8 cellular contexts compared by ENCODE assay signal in the genomic region with DNA sequence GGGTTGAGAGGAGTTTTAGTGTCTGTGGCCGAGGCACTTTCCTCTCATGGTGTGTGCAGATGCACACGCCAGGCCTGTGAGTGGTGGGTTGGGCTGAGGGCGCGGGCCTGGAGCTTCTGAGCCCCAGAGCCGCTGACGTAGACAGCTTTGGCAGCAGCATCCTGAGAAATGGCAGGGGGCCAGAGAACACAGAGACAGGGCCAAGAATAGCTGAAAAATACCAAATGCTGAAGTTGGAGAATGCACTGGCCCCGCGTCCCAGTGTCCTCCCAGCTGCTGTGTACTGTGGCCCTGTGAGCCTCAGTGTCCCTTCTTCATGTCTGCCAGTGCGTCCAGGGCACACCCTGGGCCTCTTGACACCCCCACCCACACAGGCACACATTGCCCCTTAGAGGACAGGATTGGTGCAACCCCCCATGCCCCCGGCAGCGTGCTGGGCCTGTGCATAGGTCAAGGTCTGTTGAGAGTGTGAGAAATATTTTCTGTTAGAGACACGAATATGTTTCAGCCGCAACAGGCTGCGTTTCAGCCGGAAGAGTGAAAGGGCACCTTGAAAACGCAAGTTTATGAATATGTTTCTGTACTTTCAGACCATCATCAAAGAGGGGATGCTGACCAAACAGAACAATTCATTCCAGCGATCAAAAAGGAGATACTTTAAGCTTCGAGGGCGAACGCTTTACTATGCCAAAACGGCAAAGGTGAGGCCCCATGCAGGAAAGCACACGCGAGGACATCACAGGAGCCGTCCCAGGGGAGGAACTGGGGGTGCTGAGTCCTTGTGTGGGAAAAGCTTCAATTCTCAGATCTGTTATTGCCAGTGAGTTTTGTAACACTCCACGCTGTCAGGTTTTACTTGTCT. TPM values are rescaled to one million over a fixed set of nuclear protein-coding genes. Genes with fewer than 3 reads are reported as not detected.
DNase-seq lines count a peak whose midpoint lies in the region; ATAC-seq, FAIRE-seq and TF ChIP-seq lines count a peak whose summit lies in the region.

No MANE protein-coding gene starts in this region.

- no peak overlapping the region for H3K27ac Mint-ChIP-seq in activated T-cell treated with anti-CD3 and anti-CD28 coated beads, Interleukin-2, amount 50 U/mL, for 72 hours

- H3K9me3 ChIP-seq in SJCRH30 (replicated peaks): no peaks in the 10 kb centered on the region

- no peaks in the 10 kb centered on the region for H3K9me3 Mint-ChIP-seq in activated T-cell treated with anti-CD3 and anti-CD28 coated beads, Interleukin-2, amount 50 U/mL, for 72 hours

- peak; percentile 91 to 93 for DNase-seq in SJCRH30
- DNase-seq in frontal cortex (ENCODE audit: low spot score in 2 of 2): peak; percentile 67 to 82
- peak; percentile 88 for DNase-seq in pons (ENCODE audit: low spot score)
- no peak for DNase-seq in DMS153 treated with DMSO at 0.1 percent for 48 hours (lab: John Stamatoyannopoulos, UW; ENCODE audit: unreplicated experiment)
- DNase-seq in activated T-cell treated with anti-CD3 and anti-CD28 coated beads, Interleukin-2, amount 50 U/mL, for 72 hours: no peak
- DNase-seq in retina: no peak

- no peaks in the 10 kb centered on the region for H3K27me3 ChIP-seq in SJCRH30

- ATAC-seq in activated T-cell treated with anti-CD3 and anti-CD28 coated beads, Interleukin-2, amount 50 U/mL, for 72 hours (replicated peaks in 1 of 2): no peak
- no peak for ATAC-seq in HG03378 (IDR thresholded peaks at IDR 0.05; ENCODE audit: unreplicated experiment)

- H3K27ac ChIP-seq in C4-2B (peak overlapping the region; percentile 21; the same call in 1 of the 2 replicates), SJCRH30 (peak overlapping the region; percentile 25; the same call in 1 of the 2 replicates)

- H3K4me1 Mint-ChIP-seq in activated T-cell treated with anti-CD3 and anti-CD28 coated beads, Interleukin-2, amount 50 U/mL, for 72 hours (ENCODE audit: low read depth): peaks cover 51% of the 10 kb centered on the region

- no peak for TF ChIP-seq CTCF in C4-2B (conservative IDR thresholded peaks at IDR 0.05)

- H3K4me3 Mint-ChIP-seq in activated T-cell treated with anti-CD3 and anti-CD28 coated beads, Interleukin-2, amount 50 U/mL, for 72 hours: peak overlapping the region in 1 of 2 donors; percentile 76

- H3K36me3 Mint-ChIP-seq in activated T-cell treated with anti-CD3 and anti-CD28 coated beads, Interleukin-2, amount 50 U/mL, for 72 hours (ENCODE audit: insufficient read depth in 2 of 2): peaks cover 0 to 7% of the 10 kb centered on the region in 2 donors

- H3K27me3 Mint-ChIP-seq in activated T-cell treated with anti-CD3 and anti-CD28 coated beads, Interleukin-2, amount 50 U/mL, for 72 hours (ENCODE audit: low read depth): no peaks in the 10 kb centered on the region

- FAIRE-seq in frontal cortex (lab: Jason Lieb, UNC): no peak

- peaks cover 16% of the 10 kb centered on the region for H3K4me1 ChIP-seq in SJCRH30

- H3K36me3 ChIP-seq in SJCRH30: peaks cover 3% of the 10 kb centered on the region; the same call in 1 of the 2 replicates

- H3K4me3 ChIP-seq in SJCRH30: peak overlapping the region; percentile 29; the same call in 1 of the 2 replicates

RNA-seq across cellular contexts. Expression of gene DGKD, which starts 33.6 kb away (rescaled TPM):
- 21.6 and 28.2 TPM in 2 replicates for total RNA-seq in SJCRH30 (2014; rRNA removed; shearing (Covaris generic))
- total RNA-seq in frontal cortex: 46.5 TPM
- total RNA-seq in activated T-cell treated with anti-CD3 and anti-CD28 coated beads, Interleukin-2, amount 50 U/mL, for 72 hours: 10 to 100 TPM; 78.0 to 94.4 TPM

Comparison
In these comparisons a context has a peak if more than half of its experiments do, and no peak if none do; other contexts are left out.
1. DNase-seq: peak in SJCRH30 (2 of 2), frontal cortex (2 of 2) and pons (single experiment); none in DMS153 treated with DMSO at 0.1 percent for 48 hours (single experiment), activated T-cell treated with anti-CD3 and anti-CD28 coated beads, Interleukin-2, amount 50 U/mL, for 72 hours (0 of 2) and retina (single experiment).